In genomic region chr7:130912086-130912909, GRCh38 we compare ENCODE assay signal across 8 cellular contexts.
A peak's percentile ranks its signal among the peaks of the same experiment; 100 is the strongest.
DNase-seq lines count a peak whose midpoint lies in the region; ATAC-seq, FAIRE-seq and TF ChIP-seq lines count a peak whose summit lies in the region.

No MANE protein-coding gene starts in this region.

- H3K9me3 Mint-ChIP-seq in activated naive CD8-positive, alpha-beta T cell treated with anti-CD3 and anti-CD28 coated beads, Interleukin-2, amount 10 ng/mL, durations not matched to agents 7 days and 5 days = no peaks in the 10 kb centered on the region
- H3K9me3 Mint-ChIP-seq in nephron progenitor cell = no peaks in the 10 kb centered on the region

- peaks cover 35 to 52% of the 10 kb centered on the region in 2 donors for H3K4me1 ChIP-seq in kidney (ENCODE audit: control insufficient read depth in 1 of 2, insufficient read depth in 1 of 2, low read depth in 1 of 2, low read length in 2 of 2)
- H3K4me1 ChIP-seq in suprapubic skin = peaks cover 77% of the 10 kb centered on the region

- peaks cover 72% of the 10 kb centered on the region for H3K4me1 Mint-ChIP-seq in activated naive CD8-positive, alpha-beta T cell treated with anti-CD3 and anti-CD28 coated beads, Interleukin-2, amount 10 ng/mL, durations not matched to agents 7 days and 5 days
- peaks cover 41% of the 10 kb centered on the region for H3K4me1 Mint-ChIP-seq in nephron progenitor cell

- FAIRE-seq in kidney (lab: Jason Lieb, UNC) = no peak

- POLR2A ChIA-PET in activated naive CD8-positive, alpha-beta T cell treated with anti-CD3 and anti-CD28 coated beads, Interleukin-2, amount 10 ng/mL, durations not matched to agents 7 days and 5 days (lab: Charles Lee) = interaction anchor here (1.0 to 4.9 kb wide), 11 partner anchors 9 to 145 kb away, joined by 3 to 62 read pairs (median 6); no protein-coding TSS in a partner anchor

- H3K36me3 ChIP-seq in kidney (ENCODE audit: control insufficient read depth in 1 of 2, insufficient read depth in 2 of 2, low read length in 2 of 2) = peaks cover 2 to 4% of the 10 kb centered on the region in 2 donors
- H3K36me3 ChIP-seq in suprapubic skin = no peaks in the 10 kb centered on the region

- TF ChIP-seq EP300 in suprapubic skin (IDR thresholded peaks at IDR 0.05) = no peak

- peak overlapping the region; percentile 80 to 99 for H3K27ac ChIP-seq in kidney (ENCODE audit: low read depth in 2 of 2, low read length in 2 of 2)
- H3K27ac ChIP-seq in suprapubic skin = peak overlapping the region; percentile 91

- ATAC-seq in GM18511 (IDR thresholded peaks at IDR 0.05; ENCODE audit: unreplicated experiment) (peak; percentile 17), HG03342 (IDR thresholded peaks at IDR 0.05; ENCODE audit: unreplicated experiment) (peak; percentile 26)
- ATAC-seq in activated naive CD8-positive, alpha-beta T cell treated with anti-CD3 and anti-CD28 coated beads, Interleukin-2, amount 10 ng/mL, durations not matched to agents 7 days and 5 days (ENCODE audit: low read depth) = peak; percentile 4

- H3K4me3 Mint-ChIP-seq in activated naive CD8-positive, alpha-beta T cell treated with anti-CD3 and anti-CD28 coated beads, Interleukin-2, amount 10 ng/mL, durations not matched to agents 7 days and 5 days = peak overlapping the region; percentile 86
- no peak overlapping the region for H3K4me3 Mint-ChIP-seq in nephron progenitor cell

- H3K9me3 ChIP-seq in kidney (ENCODE audit: control insufficient read depth in 1 of 2, low read length in 2 of 2) = no peaks in the 10 kb centered on the region
- H3K9me3 ChIP-seq in suprapubic skin = no peaks in the 10 kb centered on the region

- H3K27me3 Mint-ChIP-seq in activated naive CD8-positive, alpha-beta T cell treated with anti-CD3 and anti-CD28 coated beads, Interleukin-2, amount 10 ng/mL, durations not matched to agents 7 days and 5 days = no peaks in the 10 kb centered on the region
- H3K27me3 Mint-ChIP-seq in nephron progenitor cell (ENCODE audit: low read depth, poor library complexity) = no peaks in the 10 kb centered on the region

- TF ChIP-seq CTCF in kidney (IDR thresholded peaks at IDR 0.05; ENCODE audit: borderline replicate concordance, extremely low read depth, insufficient read depth) (no peak), suprapubic skin (IDR thresholded peaks at IDR 0.05) (no peak), nephron progenitor cell (IDR thresholded peaks at IDR 0.05) (no peak)

- H3K27ac Mint-ChIP-seq in activated naive CD8-positive, alpha-beta T cell treated with anti-CD3 and anti-CD28 coated beads, Interleukin-2, amount 10 ng/mL, durations not matched to agents 7 days and 5 days = peak overlapping the region; percentile 95
- H3K27ac Mint-ChIP-seq in nephron progenitor cell = no peak overlapping the region

- TF ChIP-seq POLR2A in suprapubic skin (IDR thresholded peaks at IDR 0.05) = no peak

- intact Hi-C loops in kidney (cut with DNase I) = no loop called here

- 26% methylated on average over 9 of the region's 9 CpGs for WGBS in suprapubic skin

- H3K4me3 ChIP-seq in kidney (ENCODE audit: low read length in 2 of 2) (peak overlapping the region; percentile 57 to 92), suprapubic skin (peak overlapping the region; percentile 54)

- DNase-seq in activated naive CD8-positive, alpha-beta T cell treated with anti-CD3 and anti-CD28 coated beads, Interleukin-2, amount 10 ng/mL, durations not matched to agents 7 days and 5 days = no peak
- no peak for DNase-seq in kidney
- DNase-seq in suprapubic skin (ENCODE audit: low spot score in 2 of 2) = no peak
- DNase-seq in NCI-H128 (lab: John Stamatoyannopoulos, UW; ENCODE audit: unreplicated experiment) = no peak
- DNase-seq in nephron progenitor cell = no peak
- DNase-seq in NCI-H69 (lab: John Stamatoyannopoulos, UW) = no peak

- peaks cover 36% of the 10 kb centered on the region for H3K36me3 Mint-ChIP-seq in activated naive CD8-positive, alpha-beta T cell treated with anti-CD3 and anti-CD28 coated beads, Interleukin-2, amount 10 ng/mL, durations not matched to agents 7 days and 5 days
- no peaks in the 10 kb centered on the region for H3K36me3 Mint-ChIP-seq in nephron progenitor cell (ENCODE audit: low read depth)

- no peaks in the 10 kb centered on the region for H3K27me3 ChIP-seq in suprapubic skin

- H3K9ac ChIP-seq in kidney (ENCODE audit: low read length in 2 of 2) = peak overlapping the region; percentile 66 to 83
